22 cellular contexts compared by ENCODE assay signal in the genomic region with DNA sequence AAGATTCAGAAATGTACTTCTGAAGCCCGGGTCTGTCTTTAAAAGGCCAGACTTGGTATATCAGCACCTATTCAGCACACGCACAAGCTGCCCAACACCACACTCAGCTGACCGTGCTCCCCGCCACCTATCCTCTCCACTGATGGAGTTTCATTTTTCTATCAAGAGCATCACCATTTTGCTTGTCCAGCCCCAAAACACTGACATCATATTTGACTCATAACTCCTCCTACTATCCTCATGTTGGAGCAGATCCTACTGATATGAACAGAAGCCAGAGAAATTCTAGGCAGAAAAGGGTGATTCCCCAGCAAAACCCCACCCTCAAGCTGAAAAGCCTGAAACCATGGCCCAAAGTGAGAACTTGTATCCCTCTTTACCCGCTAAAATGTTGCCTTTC.
DNase-seq lines count a peak whose midpoint lies in the region; ATAC-seq and TF ChIP-seq lines count a peak whose summit lies in the region.
"Had no signal": no experiment of that assay in that cellular context is flagged by ENCODE, and none has a peak within 500 bp of the region (broad histone marks: within the 10 kb centered on the region; RNA-seq: fewer than 3 reads in every experiment).

No MANE protein-coding gene starts in this region.

- no peaks in the 10 kb centered on the region for H3K27me3 ChIP-seq in RWPE2 (ENCODE audit: insufficient read depth, poor library complexity, severe bottlenecking)
- H3K27me3 ChIP-seq: Peyer's patch had no signal

- no peak overlapping the region for H3K4me3 Mint-ChIP-seq in neural crest cell
- H3K4me3 Mint-ChIP-seq in activated naive CD8-positive, alpha-beta T cell treated with anti-CD3 and anti-CD28 coated beads for 36 hours: no peak overlapping the region
- H3K4me3 Mint-ChIP-seq in stimulated activated naive B cell treated with anti-CD40 and anti-IgM and Interleukin-4, amounts not matched to agents 10 μg/mL and 1 μg/mL and 100 μg/mL, for 72 hours: no peak overlapping the region
- H3K4me3 Mint-ChIP-seq: activated B cell treated with CpG ODN at 0.5 μM for 24 hours; activated CD4-positive, alpha-beta memory T cell treated with anti-CD3 and anti-CD28 coated beads, Interleukin-2, amount 10 ng/mL, durations not matched to agents 7 days and 5 days; CD4-positive, CD25-positive, alpha-beta regulatory T cell; naive thymus-derived CD4-positive, alpha-beta T cell had no signal

- peaks cover 38% of the 10 kb centered on the region for H3K4me1 ChIP-seq in RWPE2 (ENCODE audit: insufficient read depth, poor library complexity, severe bottlenecking)
- H3K4me1 ChIP-seq: HAP-1, parathyroid adenoma, Peyer's patch had no signal

- H3K36me3 Mint-ChIP-seq in neural crest cell (ENCODE audit: low read depth): no peaks in the 10 kb centered on the region
- H3K36me3 Mint-ChIP-seq in activated naive CD8-positive, alpha-beta T cell treated with anti-CD3 and anti-CD28 coated beads for 36 hours: no peaks in the 10 kb centered on the region
- no peaks in the 10 kb centered on the region for H3K36me3 Mint-ChIP-seq in stimulated activated naive B cell treated with anti-CD40 and anti-IgM and Interleukin-4, amounts not matched to agents 10 μg/mL and 1 μg/mL and 100 μg/mL, for 72 hours
- H3K36me3 Mint-ChIP-seq: CD4-positive, CD25-positive, alpha-beta regulatory T cell; naive thymus-derived CD4-positive, alpha-beta T cell had no signal

- H3K27ac Mint-ChIP-seq in neural crest cell (ENCODE audit: unreplicated experiment): peak overlapping the region; percentile 41
- H3K27ac Mint-ChIP-seq in activated naive CD8-positive, alpha-beta T cell treated with anti-CD3 and anti-CD28 coated beads for 36 hours: no peak overlapping the region
- no peak overlapping the region for H3K27ac Mint-ChIP-seq in stimulated activated naive B cell treated with anti-CD40 and anti-IgM and Interleukin-4, amounts not matched to agents 10 μg/mL and 1 μg/mL and 100 μg/mL, for 72 hours
- H3K27ac Mint-ChIP-seq: activated B cell treated with CpG ODN at 0.5 μM for 24 hours; activated CD4-positive, alpha-beta memory T cell treated with anti-CD3 and anti-CD28 coated beads, Interleukin-2, amount 10 ng/mL, durations not matched to agents 7 days and 5 days; CD4-positive, CD25-positive, alpha-beta regulatory T cell; naive thymus-derived CD4-positive, alpha-beta T cell had no signal

- no peaks in the 10 kb centered on the region for H3K9me3 ChIP-seq in RWPE2 (ENCODE audit: severe bottlenecking)
- H3K9me3 ChIP-seq: HAP-1, Peyer's patch, SK-N-SH had no signal

- TF ChIP-seq CTCF in RWPE2 (IDR thresholded peaks at IDR 0.05; ENCODE audit: poor library complexity, severe bottlenecking): no peak
- TF ChIP-seq CTCF in neural crest cell (conservative IDR thresholded peaks at IDR 0.05): no peak

- H3K27me3 Mint-ChIP-seq in neural crest cell (ENCODE audit: low read depth): no peaks in the 10 kb centered on the region
- peaks cover 20% of the 10 kb centered on the region for H3K27me3 Mint-ChIP-seq in activated naive CD8-positive, alpha-beta T cell treated with anti-CD3 and anti-CD28 coated beads for 36 hours
- peaks cover 27 to 34% of the 10 kb centered on the region in 2 donors for H3K27me3 Mint-ChIP-seq in stimulated activated naive B cell treated with anti-CD40 and anti-IgM and Interleukin-4, amounts not matched to agents 10 μg/mL and 1 μg/mL and 100 μg/mL, for 72 hours
- H3K27me3 Mint-ChIP-seq: activated CD4-positive, alpha-beta memory T cell treated with anti-CD3 and anti-CD28 coated beads, Interleukin-2, amount 10 ng/mL, durations not matched to agents 7 days and 5 days; CD4-positive, CD25-positive, alpha-beta regulatory T cell had no signal

- ATAC-seq in RWPE2 (ENCODE audit: low read depth): peak; percentile 57; the same call in 1 of the 3 replicates
- no peak for ATAC-seq in GM21423 (IDR thresholded peaks at IDR 0.05; ENCODE audit: unreplicated experiment)
- no peak for ATAC-seq in stimulated activated naive B cell treated with anti-CD40 and anti-IgM and Interleukin-4, amounts not matched to agents 10 μg/mL and 1 μg/mL and 100 μg/mL, for 72 hours (replicated peaks)
- ATAC-seq: naive thymus-derived CD4-positive, alpha-beta T cell had no signal

- H3K9me3 Mint-ChIP-seq in neural crest cell: peaks cover 3% of the 10 kb centered on the region
- H3K9me3 Mint-ChIP-seq in activated naive CD8-positive, alpha-beta T cell treated with anti-CD3 and anti-CD28 coated beads for 36 hours: no peaks in the 10 kb centered on the region
- H3K9me3 Mint-ChIP-seq in stimulated activated naive B cell treated with anti-CD40 and anti-IgM and Interleukin-4, amounts not matched to agents 10 μg/mL and 1 μg/mL and 100 μg/mL, for 72 hours: no peaks in the 10 kb centered on the region
- H3K9me3 Mint-ChIP-seq: activated B cell treated with CpG ODN at 0.5 μM for 24 hours; activated CD4-positive, alpha-beta memory T cell treated with anti-CD3 and anti-CD28 coated beads, Interleukin-2, amount 10 ng/mL, durations not matched to agents 7 days and 5 days had no signal

- peak; percentile 15 for DNase-seq in COLO829 (ENCODE audit: low spot score)
- no peak for DNase-seq in RWPE2 (ENCODE audit: low spot score)
- DNase-seq in epithelial cell of prostate (ENCODE audit: low read depth, low spot score): no peak
- DNase-seq in neural crest cell (ENCODE audit: low read depth, low spot score): no peak
- no peak for DNase-seq in activated naive CD8-positive, alpha-beta T cell treated with anti-CD3 and anti-CD28 coated beads for 36 hours
- no peak for DNase-seq in stimulated activated naive B cell treated with anti-CD40 and anti-IgM and Interleukin-4, amounts not matched to agents 10 μg/mL and 1 μg/mL and 100 μg/mL, for 72 hours
- no peak for DNase-seq in NCI-H446 (lab: John Stamatoyannopoulos, UW)
- DNase-seq: activated B cell treated with CpG ODN at 0.5 μM for 24 hours; activated CD4-positive, alpha-beta memory T cell treated with anti-CD3 and anti-CD28 coated beads, Interleukin-2, amount 10 ng/mL, durations not matched to agents 7 days and 5 days; aorta; CD4-positive, CD25-positive, alpha-beta regulatory T cell; DMS53; naive thymus-derived CD4-positive, alpha-beta T cell; NCI-H1694; NCI-H226; Peyer's patch; SK-N-SH; small intestine; stimulated activated CD4-positive, alpha-beta T cell treated with anti-CD3 and anti-CD28 coated beads, Interleukin-4, amount 100 ng/mL, for 1 hour had no signal

- peaks cover 29% of the 10 kb centered on the region for H3K4me1 Mint-ChIP-seq in neural crest cell
- no peaks in the 10 kb centered on the region for H3K4me1 Mint-ChIP-seq in activated naive CD8-positive, alpha-beta T cell treated with anti-CD3 and anti-CD28 coated beads for 36 hours
- peaks cover 0 to 8% of the 10 kb centered on the region in 2 donors for H3K4me1 Mint-ChIP-seq in stimulated activated naive B cell treated with anti-CD40 and anti-IgM and Interleukin-4, amounts not matched to agents 10 μg/mL and 1 μg/mL and 100 μg/mL, for 72 hours
- H3K4me1 Mint-ChIP-seq: activated CD4-positive, alpha-beta memory T cell treated with anti-CD3 and anti-CD28 coated beads, Interleukin-2, amount 10 ng/mL, durations not matched to agents 7 days and 5 days; CD4-positive, CD25-positive, alpha-beta regulatory T cell; naive thymus-derived CD4-positive, alpha-beta T cell had no signal

- H3K27ac ChIP-seq in RWPE2 (ENCODE audit: poor library complexity, severe bottlenecking) (no peak overlapping the region), epithelial cell of prostate (peak overlapping the region; percentile 40)
- H3K27ac ChIP-seq: parathyroid adenoma, Peyer's patch had no signal

- H3K36me3 ChIP-seq in RWPE2 (ENCODE audit: low read depth): no peaks in the 10 kb centered on the region
- H3K36me3 ChIP-seq: HAP-1, Peyer's patch had no signal

- no peak overlapping the region for H3K4me3 ChIP-seq in RWPE2 (ENCODE audit: severe bottlenecking)
- H3K4me3 ChIP-seq: HAP-1, Peyer's patch had no signal
